In the genomic region with DNA sequence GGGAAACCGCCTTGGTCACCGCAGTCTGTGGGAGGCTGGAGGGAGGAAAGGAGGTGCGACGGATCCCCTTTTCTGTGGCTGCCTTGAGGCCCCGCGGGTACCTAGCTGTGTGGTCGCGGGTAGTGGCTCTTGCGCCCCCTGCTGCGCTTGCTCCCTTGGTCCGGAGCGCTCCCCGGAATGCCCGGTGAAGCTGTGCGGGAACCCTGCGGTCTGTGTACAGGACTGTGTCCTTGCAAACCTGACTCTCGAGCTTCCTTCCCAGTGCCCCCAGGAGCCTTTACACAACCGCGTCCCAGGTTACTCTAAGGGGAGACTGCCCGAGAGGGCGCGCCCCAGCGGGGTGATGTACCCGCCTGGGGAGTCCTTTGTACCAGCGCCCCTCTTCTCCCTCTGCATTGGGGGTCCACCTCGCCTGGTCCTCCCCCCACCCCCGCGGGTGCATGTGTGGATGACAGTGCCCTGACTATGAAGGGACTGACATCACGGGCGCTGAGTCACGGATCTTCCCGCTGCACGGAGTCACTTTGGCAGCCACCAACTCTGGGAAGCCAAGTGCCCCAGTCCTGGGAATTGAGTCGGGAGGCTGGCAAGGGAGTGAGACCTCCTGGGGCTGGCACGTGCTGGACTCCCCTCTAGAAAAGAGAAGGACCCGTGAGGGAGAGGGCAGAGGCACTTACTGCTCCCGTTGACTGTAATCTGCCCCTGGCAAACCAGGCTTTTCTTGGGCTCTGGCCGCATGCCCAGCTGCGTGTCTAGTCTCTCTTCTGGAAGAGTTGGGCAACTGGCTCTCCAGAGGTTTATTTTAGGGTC, we compare ENCODE assay signal across 1 cellular context.
TF ChIP-seq lines count a peak whose summit lies in the region.

No MANE protein-coding gene starts in this region.

TF ChIP-seq in HepG2, 621 proteins besides CTCF, POLR2A, EP300 and RAD21 (continued from another document and continues in another):
- TF ChIP-seq, protein P1, sequence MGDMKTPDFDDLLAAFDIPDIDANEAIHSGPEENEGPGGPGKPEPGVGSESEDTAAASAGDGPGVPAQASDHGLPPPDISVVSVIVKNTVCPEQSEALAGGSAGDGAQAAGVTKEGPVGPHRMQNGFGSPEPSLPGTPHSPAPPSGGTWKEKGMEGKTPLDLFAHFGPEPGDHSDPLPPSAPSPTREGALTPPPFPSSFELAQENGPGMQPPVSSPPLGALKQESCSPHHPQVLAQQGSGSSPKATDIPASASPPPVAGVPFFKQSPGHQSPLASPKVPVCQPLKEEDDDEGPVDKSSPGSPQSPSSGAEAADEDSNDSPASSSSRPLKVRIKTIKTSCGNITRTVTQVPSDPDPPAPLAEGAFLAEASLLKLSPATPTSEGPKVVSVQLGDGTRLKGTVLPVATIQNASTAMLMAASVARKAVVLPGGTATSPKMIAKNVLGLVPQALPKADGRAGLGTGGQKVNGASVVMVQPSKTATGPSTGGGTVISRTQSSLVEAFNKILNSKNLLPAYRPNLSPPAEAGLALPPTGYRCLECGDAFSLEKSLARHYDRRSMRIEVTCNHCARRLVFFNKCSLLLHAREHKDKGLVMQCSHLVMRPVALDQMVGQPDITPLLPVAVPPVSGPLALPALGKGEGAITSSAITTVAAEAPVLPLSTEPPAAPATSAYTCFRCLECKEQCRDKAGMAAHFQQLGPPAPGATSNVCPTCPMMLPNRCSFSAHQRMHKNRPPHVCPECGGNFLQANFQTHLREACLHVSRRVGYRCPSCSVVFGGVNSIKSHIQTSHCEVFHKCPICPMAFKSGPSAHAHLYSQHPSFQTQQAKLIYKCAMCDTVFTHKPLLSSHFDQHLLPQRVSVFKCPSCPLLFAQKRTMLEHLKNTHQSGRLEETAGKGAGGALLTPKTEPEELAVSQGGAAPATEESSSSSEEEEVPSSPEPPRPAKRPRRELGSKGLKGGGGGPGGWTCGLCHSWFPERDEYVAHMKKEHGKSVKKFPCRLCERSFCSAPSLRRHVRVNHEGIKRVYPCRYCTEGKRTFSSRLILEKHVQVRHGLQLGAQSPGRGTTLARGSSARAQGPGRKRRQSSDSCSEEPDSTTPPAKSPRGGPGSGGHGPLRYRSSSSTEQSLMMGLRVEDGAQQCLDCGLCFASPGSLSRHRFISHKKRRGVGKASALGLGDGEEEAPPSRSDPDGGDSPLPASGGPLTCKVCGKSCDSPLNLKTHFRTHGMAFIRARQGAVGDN (CRISPR knock-in tag; IDR thresholded peaks at IDR 0.05): peak; percentile 24
- peak; percentile 35; the same call in 1 of the 2 replicates for TF ChIP-seq MIER3 (CRISPR knock-in tag; IDR thresholded peaks at IDR 0.05; ENCODE audit: borderline replicate concordance)
- TF ChIP-seq ZNF205 (CRISPR knock-in tag; IDR thresholded peaks at IDR 0.05): peak; percentile 45; the same call in 1 of the 2 replicates
- TF ChIP-seq, protein P2, sequence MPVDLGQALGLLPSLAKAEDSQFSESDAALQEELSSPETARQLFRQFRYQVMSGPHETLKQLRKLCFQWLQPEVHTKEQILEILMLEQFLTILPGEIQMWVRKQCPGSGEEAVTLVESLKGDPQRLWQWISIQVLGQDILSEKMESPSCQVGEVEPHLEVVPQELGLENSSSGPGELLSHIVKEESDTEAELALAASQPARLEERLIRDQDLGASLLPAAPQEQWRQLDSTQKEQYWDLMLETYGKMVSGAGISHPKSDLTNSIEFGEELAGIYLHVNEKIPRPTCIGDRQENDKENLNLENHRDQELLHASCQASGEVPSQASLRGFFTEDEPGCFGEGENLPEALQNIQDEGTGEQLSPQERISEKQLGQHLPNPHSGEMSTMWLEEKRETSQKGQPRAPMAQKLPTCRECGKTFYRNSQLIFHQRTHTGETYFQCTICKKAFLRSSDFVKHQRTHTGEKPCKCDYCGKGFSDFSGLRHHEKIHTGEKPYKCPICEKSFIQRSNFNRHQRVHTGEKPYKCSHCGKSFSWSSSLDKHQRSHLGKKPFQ (CRISPR knock-in tag; IDR thresholded peaks at IDR 0.05; ENCODE audit: insufficient replicate concordance): peak; percentile 19
- no peak for TF ChIP-seq HNRNPK (IDR thresholded peaks at IDR 0.05; ENCODE audit: low read depth, low read length, poor library complexity, severe bottlenecking)
- no peak for TF ChIP-seq KLF16 (CRISPR knock-in tag; IDR thresholded peaks at IDR 0.05)
- no peak for TF ChIP-seq HIVEP1 (CRISPR knock-in tag; IDR thresholded peaks at IDR 0.05)
- TF ChIP-seq, protein P3, sequence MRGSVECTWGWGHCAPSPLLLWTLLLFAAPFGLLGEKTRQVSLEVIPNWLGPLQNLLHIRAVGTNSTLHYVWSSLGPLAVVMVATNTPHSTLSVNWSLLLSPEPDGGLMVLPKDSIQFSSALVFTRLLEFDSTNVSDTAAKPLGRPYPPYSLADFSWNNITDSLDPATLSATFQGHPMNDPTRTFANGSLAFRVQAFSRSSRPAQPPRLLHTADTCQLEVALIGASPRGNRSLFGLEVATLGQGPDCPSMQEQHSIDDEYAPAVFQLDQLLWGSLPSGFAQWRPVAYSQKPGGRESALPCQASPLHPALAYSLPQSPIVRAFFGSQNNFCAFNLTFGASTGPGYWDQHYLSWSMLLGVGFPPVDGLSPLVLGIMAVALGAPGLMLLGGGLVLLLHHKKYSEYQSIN (CRISPR knock-in tag; IDR thresholded peaks at IDR 0.05; ENCODE audit: borderline replicate concordance): no peak
- TF ChIP-seq ZBTB7A (CRISPR knock-in tag; IDR thresholded peaks at IDR 0.05): peak; percentile 80
- TF ChIP-seq, protein P4, sequence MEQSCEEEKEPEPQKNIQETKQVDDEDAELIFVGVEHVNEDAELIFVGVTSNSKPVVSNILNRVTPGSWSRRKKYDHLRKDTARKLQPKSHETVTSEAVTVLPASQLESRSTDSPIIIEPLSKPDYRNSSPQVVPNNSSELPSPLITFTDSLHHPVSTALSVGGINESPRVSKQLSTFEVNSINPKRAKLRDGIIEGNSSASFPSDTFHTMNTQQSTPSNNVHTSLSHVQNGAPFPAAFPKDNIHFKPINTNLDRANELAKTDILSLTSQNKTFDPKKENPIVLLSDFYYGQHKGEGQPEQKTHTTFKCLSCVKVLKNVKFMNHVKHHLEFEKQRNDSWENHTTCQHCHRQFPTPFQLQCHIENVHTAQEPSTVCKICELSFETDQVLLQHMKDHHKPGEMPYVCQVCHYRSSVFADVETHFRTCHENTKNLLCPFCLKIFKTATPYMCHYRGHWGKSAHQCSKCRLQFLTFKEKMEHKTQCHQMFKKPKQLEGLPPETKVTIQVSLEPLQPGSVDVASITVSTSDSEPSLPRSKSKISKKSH (CRISPR knock-in tag; IDR thresholded peaks at IDR 0.05; ENCODE audit: borderline replicate concordance): peak; percentile 53; the same call in 1 of the 2 replicates
- TF ChIP-seq, protein P5, sequence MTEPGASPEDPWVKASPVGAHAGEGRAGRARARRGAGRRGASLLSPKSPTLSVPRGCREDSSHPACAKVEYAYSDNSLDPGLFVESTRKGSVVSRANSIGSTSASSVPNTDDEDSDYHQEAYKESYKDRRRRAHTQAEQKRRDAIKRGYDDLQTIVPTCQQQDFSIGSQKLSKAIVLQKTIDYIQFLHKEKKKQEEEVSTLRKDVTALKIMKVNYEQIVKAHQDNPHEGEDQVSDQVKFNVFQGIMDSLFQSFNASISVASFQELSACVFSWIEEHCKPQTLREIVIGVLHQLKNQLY (CRISPR knock-in tag; IDR thresholded peaks at IDR 0.05): peak; percentile 11; the same call in 1 of the 2 replicates
- 0 out of 2 replicates have a peak, but pooled peaks have one; percentile 13 for TF ChIP-seq FOXK1 (CRISPR knock-in tag; IDR thresholded peaks at IDR 0.05; ENCODE audit: borderline replicate concordance, low read depth)
- TF ChIP-seq BCL6 (CRISPR knock-in tag; IDR thresholded peaks at IDR 0.05): peak; percentile 39; the same call in 1 of the 2 replicates
- no peak for TF ChIP-seq CHD2 (IDR thresholded peaks at IDR 0.05; ENCODE audit: low read depth, low read length)
- no peak for TF ChIP-seq CBX2 (IDR thresholded peaks at IDR 0.05; ENCODE audit: low read depth, low read length)
- TF ChIP-seq CBX2 (CRISPR knock-in tag; IDR thresholded peaks at IDR 0.05; ENCODE audit: low read depth): no peak
- TF ChIP-seq, protein P6, sequence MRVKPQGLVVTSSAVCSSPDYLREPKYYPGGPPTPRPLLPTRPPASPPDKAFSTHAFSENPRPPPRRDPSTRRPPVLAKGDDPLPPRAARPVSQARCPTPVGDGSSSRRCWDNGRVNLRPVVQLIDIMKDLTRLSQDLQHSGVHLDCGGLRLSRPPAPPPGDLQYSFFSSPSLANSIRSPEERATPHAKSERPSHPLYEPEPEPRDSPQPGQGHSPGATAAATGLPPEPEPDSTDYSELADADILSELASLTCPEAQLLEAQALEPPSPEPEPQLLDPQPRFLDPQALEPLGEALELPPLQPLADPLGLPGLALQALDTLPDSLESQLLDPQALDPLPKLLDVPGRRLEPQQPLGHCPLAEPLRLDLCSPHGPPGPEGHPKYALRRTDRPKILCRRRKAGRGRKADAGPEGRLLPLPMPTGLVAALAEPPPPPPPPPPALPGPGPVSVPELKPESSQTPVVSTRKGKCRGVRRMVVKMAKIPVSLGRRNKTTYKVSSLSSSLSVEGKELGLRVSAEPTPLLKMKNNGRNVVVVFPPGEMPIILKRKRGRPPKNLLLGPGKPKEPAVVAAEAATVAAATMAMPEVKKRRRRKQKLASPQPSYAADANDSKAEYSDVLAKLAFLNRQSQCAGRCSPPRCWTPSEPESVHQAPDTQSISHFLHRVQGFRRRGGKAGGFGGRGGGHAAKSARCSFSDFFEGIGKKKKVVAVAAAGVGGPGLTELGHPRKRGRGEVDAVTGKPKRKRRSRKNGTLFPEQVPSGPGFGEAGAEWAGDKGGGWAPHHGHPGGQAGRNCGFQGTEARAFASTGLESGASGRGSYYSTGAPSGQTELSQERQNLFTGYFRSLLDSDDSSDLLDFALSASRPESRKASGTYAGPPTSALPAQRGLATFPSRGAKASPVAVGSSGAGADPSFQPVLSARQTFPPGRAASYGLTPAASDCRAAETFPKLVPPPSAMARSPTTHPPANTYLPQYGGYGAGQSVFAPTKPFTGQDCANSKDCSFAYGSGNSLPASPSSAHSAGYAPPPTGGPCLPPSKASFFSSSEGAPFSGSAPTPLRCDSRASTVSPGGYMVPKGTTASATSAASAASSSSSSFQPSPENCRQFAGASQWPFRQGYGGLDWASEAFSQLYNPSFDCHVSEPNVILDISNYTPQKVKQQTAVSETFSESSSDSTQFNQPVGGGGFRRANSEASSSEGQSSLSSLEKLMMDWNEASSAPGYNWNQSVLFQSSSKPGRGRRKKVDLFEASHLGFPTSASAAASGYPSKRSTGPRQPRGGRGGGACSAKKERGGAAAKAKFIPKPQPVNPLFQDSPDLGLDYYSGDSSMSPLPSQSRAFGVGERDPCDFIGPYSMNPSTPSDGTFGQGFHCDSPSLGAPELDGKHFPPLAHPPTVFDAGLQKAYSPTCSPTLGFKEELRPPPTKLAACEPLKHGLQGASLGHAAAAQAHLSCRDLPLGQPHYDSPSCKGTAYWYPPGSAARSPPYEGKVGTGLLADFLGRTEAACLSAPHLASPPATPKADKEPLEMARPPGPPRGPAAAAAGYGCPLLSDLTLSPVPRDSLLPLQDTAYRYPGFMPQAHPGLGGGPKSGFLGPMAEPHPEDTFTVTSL (CRISPR knock-in tag; IDR thresholded peaks at IDR 0.05; ENCODE audit: borderline replicate concordance): no peak
- no peak for TF ChIP-seq MATR3 (CRISPR knock-in tag; IDR thresholded peaks at IDR 0.05)
- TF ChIP-seq, protein P7, sequence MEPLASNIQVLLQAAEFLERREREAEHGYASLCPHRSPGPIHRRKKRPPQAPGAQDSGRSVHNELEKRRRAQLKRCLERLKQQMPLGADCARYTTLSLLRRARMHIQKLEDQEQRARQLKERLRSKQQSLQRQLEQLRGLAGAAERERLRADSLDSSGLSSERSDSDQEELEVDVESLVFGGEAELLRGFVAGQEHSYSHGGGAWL (CRISPR knock-in tag; IDR thresholded peaks at IDR 0.05): no peak
- TF ChIP-seq, protein P8, sequence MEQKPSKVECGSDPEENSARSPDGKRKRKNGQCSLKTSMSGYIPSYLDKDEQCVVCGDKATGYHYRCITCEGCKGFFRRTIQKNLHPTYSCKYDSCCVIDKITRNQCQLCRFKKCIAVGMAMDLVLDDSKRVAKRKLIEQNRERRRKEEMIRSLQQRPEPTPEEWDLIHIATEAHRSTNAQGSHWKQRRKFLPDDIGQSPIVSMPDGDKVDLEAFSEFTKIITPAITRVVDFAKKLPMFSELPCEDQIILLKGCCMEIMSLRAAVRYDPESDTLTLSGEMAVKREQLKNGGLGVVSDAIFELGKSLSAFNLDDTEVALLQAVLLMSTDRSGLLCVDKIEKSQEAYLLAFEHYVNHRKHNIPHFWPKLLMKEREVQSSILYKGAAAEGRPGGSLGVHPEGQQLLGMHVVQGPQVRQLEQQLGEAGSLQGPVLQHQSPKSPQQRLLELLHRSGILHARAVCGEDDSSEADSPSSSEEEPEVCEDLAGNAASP (CRISPR knock-in tag; IDR thresholded peaks at IDR 0.05; ENCODE audit: borderline replicate concordance): 0 out of 2 replicates have a peak, but pooled peaks have one; percentile 24
- TF ChIP-seq, protein P9, sequence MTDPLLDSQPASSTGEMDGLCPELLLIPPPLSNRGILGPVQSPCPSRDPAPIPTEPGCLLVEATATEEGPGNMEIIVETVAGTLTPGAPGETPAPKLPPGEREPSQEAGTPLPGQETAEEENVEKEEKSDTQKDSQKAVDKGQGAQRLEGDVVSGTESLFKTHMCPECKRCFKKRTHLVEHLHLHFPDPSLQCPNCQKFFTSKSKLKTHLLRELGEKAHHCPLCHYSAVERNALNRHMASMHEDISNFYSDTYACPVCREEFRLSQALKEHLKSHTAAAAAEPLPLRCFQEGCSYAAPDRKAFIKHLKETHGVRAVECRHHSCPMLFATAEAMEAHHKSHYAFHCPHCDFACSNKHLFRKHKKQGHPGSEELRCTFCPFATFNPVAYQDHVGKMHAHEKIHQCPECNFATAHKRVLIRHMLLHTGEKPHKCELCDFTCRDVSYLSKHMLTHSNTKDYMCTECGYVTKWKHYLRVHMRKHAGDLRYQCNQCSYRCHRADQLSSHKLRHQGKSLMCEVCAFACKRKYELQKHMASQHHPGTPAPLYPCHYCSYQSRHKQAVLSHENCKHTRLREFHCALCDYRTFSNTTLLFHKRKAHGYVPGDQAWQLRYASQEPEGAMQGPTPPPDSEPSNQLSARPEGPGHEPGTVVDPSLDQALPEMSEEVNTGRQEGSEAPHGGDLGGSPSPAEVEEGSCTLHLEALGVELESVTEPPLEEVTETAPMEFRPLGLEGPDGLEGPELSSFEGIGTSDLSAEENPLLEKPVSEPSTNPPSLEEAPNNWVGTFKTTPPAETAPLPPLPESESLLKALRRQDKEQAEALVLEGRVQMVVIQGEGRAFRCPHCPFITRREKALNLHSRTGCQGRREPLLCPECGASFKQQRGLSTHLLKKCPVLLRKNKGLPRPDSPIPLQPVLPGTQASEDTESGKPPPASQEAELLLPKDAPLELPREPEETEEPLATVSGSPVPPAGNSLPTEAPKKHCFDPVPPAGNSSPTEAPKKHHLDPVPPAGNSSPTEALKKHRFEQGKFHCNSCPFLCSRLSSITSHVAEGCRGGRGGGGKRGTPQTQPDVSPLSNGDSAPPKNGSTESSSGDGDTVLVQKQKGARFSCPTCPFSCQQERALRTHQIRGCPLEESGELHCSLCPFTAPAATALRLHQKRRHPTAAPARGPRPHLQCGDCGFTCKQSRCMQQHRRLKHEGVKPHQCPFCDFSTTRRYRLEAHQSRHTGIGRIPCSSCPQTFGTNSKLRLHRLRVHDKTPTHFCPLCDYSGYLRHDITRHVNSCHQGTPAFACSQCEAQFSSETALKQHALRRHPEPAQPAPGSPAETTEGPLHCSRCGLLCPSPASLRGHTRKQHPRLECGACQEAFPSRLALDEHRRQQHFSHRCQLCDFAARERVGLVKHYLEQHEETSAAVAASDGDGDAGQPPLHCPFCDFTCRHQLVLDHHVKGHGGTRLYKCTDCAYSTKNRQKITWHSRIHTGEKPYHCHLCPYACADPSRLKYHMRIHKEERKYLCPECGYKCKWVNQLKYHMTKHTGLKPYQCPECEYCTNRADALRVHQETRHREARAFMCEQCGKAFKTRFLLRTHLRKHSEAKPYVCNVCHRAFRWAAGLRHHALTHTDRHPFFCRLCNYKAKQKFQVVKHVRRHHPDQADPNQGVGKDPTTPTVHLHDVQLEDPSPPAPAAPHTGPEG (CRISPR knock-in tag; IDR thresholded peaks at IDR 0.05): no peak
- TF ChIP-seq SP5 (CRISPR knock-in tag; IDR thresholded peaks at IDR 0.05; ENCODE audit: borderline replicate concordance, low read depth): 0 out of 2 replicates have a peak, but pooled peaks have one; percentile 28
- TF ChIP-seq FOXA1 (IDR thresholded peaks at IDR 0.05): no peak
- 0 out of 2 replicates have a peak, but pooled peaks have one; percentile 19 for TF ChIP-seq FOXA1 (CRISPR knock-in tag; IDR thresholded peaks at IDR 0.05)
